In genomic region chr20:47336013-47336754, GRCh38 we compare ENCODE assay signal across 10 cellular contexts. TPM values are rescaled to one million over a fixed set of nuclear protein-coding genes. Genes with fewer than 3 reads are reported as not detected.
DNase-seq lines count a peak whose midpoint lies in the region; ATAC-seq, FAIRE-seq and TF ChIP-seq lines count a peak whose summit lies in the region.
"Had no signal": no experiment of that assay in that cellular context is flagged by ENCODE, and none has a peak within 500 bp of the region (broad histone marks: within the 10 kb centered on the region; RNA-seq: fewer than 3 reads in every experiment).

No MANE protein-coding gene starts in this region.

- peak; percentile 64 to 72 for ATAC-seq in left cardiac atrium
- no peak for ATAC-seq in HG03520 (IDR thresholded peaks at IDR 0.05; ENCODE audit: unreplicated experiment)
- ATAC-seq in HG02678 (IDR thresholded peaks at IDR 0.05; ENCODE audit: unreplicated experiment), result no peak

- H3K9me3 ChIP-seq in adipocyte (ENCODE audit: control insufficient read depth, low read length), result no peaks in the 10 kb centered on the region
- no peaks in the 10 kb centered on the region for H3K9me3 ChIP-seq in CD8-positive, alpha-beta memory T cell (ENCODE audit: low read length)

- peaks cover 43% of the 10 kb centered on the region for H3K4me1 ChIP-seq in adipocyte (ENCODE audit: control insufficient read depth, insufficient read depth, low read length)
- peaks cover 12% of the 10 kb centered on the region for H3K4me1 ChIP-seq in CD8-positive, alpha-beta memory T cell (ENCODE audit: insufficient read depth, low read length)

- TF ChIP-seq CTCF in progenitor cell of endocrine pancreas (IDR thresholded peaks at IDR 0.05; ENCODE audit: unreplicated experiment), result no peak

- peaks cover 19% of the 10 kb centered on the region for H3K36me3 ChIP-seq in adipocyte (ENCODE audit: control insufficient read depth, insufficient read depth, low read length, severe bottlenecking)
- H3K36me3 ChIP-seq in CD8-positive, alpha-beta memory T cell (ENCODE audit: insufficient read depth, low read length), result peaks cover 16% of the 10 kb centered on the region

- CTCF ChIA-PET in CD8-positive, alpha-beta memory T cell (lab: Charles Lee), result interaction anchor here (0.6 kb wide), 1 partner anchor 36 kb away, joined by 3 read pairs; no protein-coding TSS in a partner anchor

- H3K9me3 Mint-ChIP-seq in progenitor cell of endocrine pancreas (ENCODE audit: low read depth), result no peaks in the 10 kb centered on the region
- no peaks in the 10 kb centered on the region for H3K9me3 Mint-ChIP-seq in CD8-positive, alpha-beta memory T cell

- POLR2A ChIA-PET in CD8-positive, alpha-beta memory T cell (lab: Charles Lee), result interaction anchor here (0.6 kb wide), 1 partner anchor 15 kb away, joined by 4 read pairs; no protein-coding TSS in a partner anchor

- DNase-seq in C1 segment of cervical spinal cord (lab: John Stamatoyannopoulos, UW), result peak in 11 of 14 donors; percentile 26 to 84 (median 66)
- peak; percentile 72 for DNase-seq in adipocyte (ENCODE audit: low read depth)
- peak; percentile 64 for DNase-seq in left cardiac atrium
- DNase-seq in progenitor cell of endocrine pancreas (ENCODE audit: low spot score, unreplicated experiment), result no peak
- DNase-seq in HTR-8/SVneo (ENCODE audit: insufficient read length, low spot score), result no peak
- DNase-seq in CD8-positive, alpha-beta memory T cell, result no peak
- DNase-seq: DND-41, SW 1271 had no signal

- H3K27ac ChIP-seq in CD8-positive, alpha-beta memory T cell (ENCODE audit: low read depth, low read length), result no peak overlapping the region

- intact Hi-C loops in left cardiac atrium (cut with DNase I), result no loop called here

- H3K36me3 Mint-ChIP-seq in progenitor cell of endocrine pancreas (ENCODE audit: insufficient read depth), result peaks cover 31% of the 10 kb centered on the region
- H3K36me3 Mint-ChIP-seq in CD8-positive, alpha-beta memory T cell, result peaks cover 0 to 65% (median 18%) of the 10 kb centered on the region in 3 donors

- FAIRE-seq in HTR-8/SVneo (lab: Jason Lieb, UNC), result no peak

- no peak overlapping the region for H3K4me3 Mint-ChIP-seq in progenitor cell of endocrine pancreas (ENCODE audit: low read depth)
- peak overlapping the region in 2 of 7 donors; percentile 9 to 17 for H3K4me3 Mint-ChIP-seq in CD8-positive, alpha-beta memory T cell

- H3K4me3 ChIP-seq in adipocyte (ENCODE audit: low read length), result peak overlapping the region; percentile 53
- no peak overlapping the region for H3K4me3 ChIP-seq in CD8-positive, alpha-beta memory T cell (ENCODE audit: low read length)

- no peaks in the 10 kb centered on the region for H3K27me3 Mint-ChIP-seq in progenitor cell of endocrine pancreas
- H3K27me3 Mint-ChIP-seq in CD8-positive, alpha-beta memory T cell, result no peaks in the 10 kb centered on the region

- peaks cover 28% of the 10 kb centered on the region for H3K4me1 Mint-ChIP-seq in progenitor cell of endocrine pancreas (ENCODE audit: low read depth)
- peaks cover 44 to 74% (median 59%) of the 10 kb centered on the region in 3 donors for H3K4me1 Mint-ChIP-seq in CD8-positive, alpha-beta memory T cell

- H3K27ac Mint-ChIP-seq in progenitor cell of endocrine pancreas, result peak overlapping the region; percentile 44
- H3K27ac Mint-ChIP-seq in CD8-positive, alpha-beta memory T cell, result peak overlapping the region in 4 of 8 donors; percentile 28 to 75 (median 30)

- H3K27me3 ChIP-seq in adipocyte (replicated peaks; ENCODE audit: control insufficient read depth, insufficient read depth, low read length), result no peaks in the 10 kb centered on the region
- H3K27me3 ChIP-seq in CD8-positive, alpha-beta memory T cell (ENCODE audit: insufficient read depth, low read length, poor library complexity, severe bottlenecking), result no peaks in the 10 kb centered on the region

- H3K9ac ChIP-seq in adipocyte (ENCODE audit: low read length), result peak overlapping the region; percentile 84

RNA-seq across cellular contexts. Expression of gene ZMYND8, which starts 20.3 kb away (rescaled TPM):
- total RNA-seq in left cardiac atrium (10 to 100 TPM; 22.6 to 27.5 TPM), progenitor cell of endocrine pancreas (100 and 102 TPM in 2 replicates)
- 10 to 100 TPM; 25.8 to 30.7 TPM for total RNA-seq in CD8-positive, alpha-beta memory T cell
- polyA plus RNA-seq in CD8-positive, alpha-beta memory T cell, result 20.9 TPM

Comparison
In these comparisons a context has a peak if more than half of its experiments do, and no peak if none do; other contexts are left out.
1. DNase-seq: peak in C1 segment of cervical spinal cord (11 of 14), adipocyte (single experiment) and left cardiac atrium (single experiment); none in progenitor cell of endocrine pancreas (single experiment), HTR-8/SVneo (single experiment) and CD8-positive, alpha-beta memory T cell (0 of 5).
2. ATAC-seq: peak in left cardiac atrium (2 of 2); none in HG03520 (single experiment) and HG02678 (single experiment).